In the genomic region with DNA sequence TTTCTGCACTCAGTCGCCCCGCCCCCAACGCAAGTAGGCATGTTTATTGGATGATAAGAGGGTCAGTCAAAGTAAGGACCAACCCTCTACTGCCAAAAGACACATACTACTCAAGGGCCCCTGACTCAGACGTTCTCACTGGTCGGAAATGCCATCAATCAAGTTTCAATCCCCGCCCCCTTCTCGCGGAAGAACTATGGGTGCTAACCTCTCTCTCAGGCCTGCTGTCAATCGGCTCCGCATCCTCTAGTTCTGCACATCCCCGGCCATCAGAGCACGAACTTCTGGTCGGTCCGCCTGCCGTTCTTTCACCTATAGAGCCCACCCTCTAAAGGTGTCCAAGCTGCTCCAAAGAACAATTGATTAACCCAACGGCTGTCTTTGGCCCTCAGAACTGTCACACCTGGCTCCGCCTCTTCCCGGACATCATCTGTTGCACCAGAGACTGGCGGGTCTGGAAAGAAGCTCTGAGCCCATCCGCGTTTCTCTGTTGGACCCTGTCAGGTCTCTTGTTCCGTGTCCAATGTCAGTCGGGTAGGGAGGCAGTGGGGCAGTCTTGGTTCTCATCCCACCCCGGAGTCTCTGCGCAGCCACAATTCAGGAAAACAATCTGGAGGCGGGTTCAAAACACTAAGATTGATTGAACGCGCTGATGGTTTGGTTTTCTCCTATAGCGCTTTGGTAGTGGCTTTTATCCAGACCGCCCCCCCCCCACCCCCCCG, we compare ENCODE assay signal across 1 cellular context.
TF ChIP-seq lines count a peak whose summit lies in the region.

No MANE protein-coding gene starts in this region.

TF ChIP-seq in neural cell, 6 proteins besides CTCF, POLR2A, EP300 and RAD21 (continued from another document):
- peak; percentile 73 for TF ChIP-seq POLR2AphosphoS5 (IDR thresholded peaks at IDR 0.05)
